Comparison of ENCODE assay signal across 17 cellular contexts in the genomic region with DNA sequence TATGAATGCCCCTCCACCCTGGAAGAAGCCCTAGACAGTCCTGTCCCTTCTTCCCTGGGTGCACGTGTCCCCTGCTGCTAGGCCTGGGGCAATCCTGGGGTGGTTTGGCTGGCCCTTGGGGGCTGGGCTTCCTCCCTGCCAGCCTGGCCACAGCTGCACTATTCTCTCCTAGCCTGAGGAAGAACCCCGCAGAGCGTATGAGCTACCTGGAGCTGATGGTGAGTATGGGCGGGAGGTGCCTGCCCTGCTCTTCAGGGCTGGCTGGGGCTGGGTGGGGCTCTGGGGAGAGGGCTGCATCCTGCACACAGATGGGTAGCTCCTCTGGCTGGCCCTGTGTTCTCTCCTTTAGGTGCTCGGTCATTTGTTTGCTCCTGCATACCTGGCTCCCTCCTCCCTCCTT.
"Had no signal": no experiment of that assay in that cellular context is flagged by ENCODE, and none has a peak within 500 bp of the region (broad histone marks: within the 10 kb centered on the region; RNA-seq: fewer than 3 reads in every experiment).

No MANE protein-coding gene starts in this region.

- H3K4me1 Mint-ChIP-seq: immature natural killer cell, natural killer cell, T-cell had no signal

- H3K4me1 ChIP-seq: adrenal gland, foreskin keratinocyte, prostate gland had no signal

- H3K27me3 Mint-ChIP-seq: T-cell had no signal

- ATAC-seq: foreskin keratinocyte, natural killer cell, T-cell had no signal

- H3K27ac Mint-ChIP-seq: immature natural killer cell, T-cell had no signal

- H3K27me3 ChIP-seq: adrenal gland, foreskin keratinocyte, transverse colon had no signal

- H3K27ac ChIP-seq: adrenal gland, foreskin keratinocyte, prostate gland, SK-N-MC, VCaP had no signal

- DNase-seq: activated CD4-positive, alpha-beta T cell treated with anti-CD3 and anti-CD28 coated beads for 48 hours; activated naive CD4-positive, alpha-beta T cell treated with anti-CD3 and anti-CD28 coated beads, Interleukin-2, amount 50 U/mL, for 16 hours; central memory CD4-positive, alpha-beta T cell; foreskin keratinocyte; immature natural killer cell; mammary epithelial cell; natural killer cell; nucleus accumbens; stimulated activated CD4-positive, alpha-beta T cell treated with anti-CD3 and anti-CD28 coated beads, Interleukin-15, amount 100 ng/mL, for 24 hours; stimulated activated CD4-positive, alpha-beta T cell treated with anti-CD3 and anti-CD28 coated beads, Interleukin-4, amount 100 ng/mL, for 4 hours; T1000; transverse colon had no signal

- H3K9me3 ChIP-seq: prostate gland had no signal

- H3K4me3 ChIP-seq: adrenal gland, prostate gland, SK-N-MC, transverse colon had no signal

- H3K9me3 Mint-ChIP-seq: natural killer cell had no signal

- H3K36me3 ChIP-seq: prostate gland had no signal

- H3K4me3 Mint-ChIP-seq: immature natural killer cell, natural killer cell, T-cell had no signal
